In genomic region chr17:6259899-6260298, GRCh38 we compare ENCODE assay signal across 1 cellular context.
A peak's percentile ranks its signal among the peaks of the same experiment; 100 is the strongest.
TF ChIP-seq lines count a peak whose summit lies in the region.

No MANE protein-coding gene starts in this region.

TF ChIP-seq in H1, 55 proteins besides CTCF, POLR2A, EP300 and RAD21:
- TF ChIP-seq TCF12 (IDR thresholded peaks at IDR 0.05; ENCODE audit: low read depth, low read length) (0 out of 2 replicates have a peak, but pooled peaks have one; percentile 46), CHD7 (IDR thresholded peaks at IDR 0.05; ENCODE audit: insufficient replicate concordance, low read length) (no peak)
